Comparison of ENCODE assay signal across 8 cellular contexts in genomic region chr17:82052638-82053059, GRCh38. TPM values are rescaled to one million over a fixed set of nuclear protein-coding genes. Genes with fewer than 3 reads are reported as not detected.
DNase-seq lines count a peak whose midpoint lies in the region; ATAC-seq, FAIRE-seq and TF ChIP-seq lines count a peak whose summit lies in the region.

No MANE protein-coding gene starts in this region.

- H3K9me3 ChIP-seq in astrocyte (ENCODE audit: insufficient read depth, low read depth, low read length) (no peaks in the 10 kb centered on the region), liver (ENCODE audit: control insufficient read depth in 4 of 4, low read length in 3 of 4) (no peaks in the 10 kb centered on the region), tibial artery (no peaks in the 10 kb centered on the region)

- peak overlapping the region; percentile 99 for H3K4me2 ChIP-seq in astrocyte (ENCODE audit: low read length)

- peak overlapping the region; percentile 84 for H3K4me3 Mint-ChIP-seq in activated naive CD4-positive, alpha-beta T cell treated with anti-CD3 and anti-CD28 coated beads for 36 hours
- H3K4me3 Mint-ChIP-seq in astrocyte (ENCODE audit: unreplicated experiment), result peak overlapping the region; percentile 89

- peaks cover 22% of the 10 kb centered on the region for H3K4me1 Mint-ChIP-seq in activated naive CD4-positive, alpha-beta T cell treated with anti-CD3 and anti-CD28 coated beads for 36 hours (ENCODE audit: low read depth)
- peaks cover 5% of the 10 kb centered on the region for H3K4me1 Mint-ChIP-seq in astrocyte (ENCODE audit: low read depth, unreplicated experiment)

- H3K9me3 Mint-ChIP-seq in activated naive CD4-positive, alpha-beta T cell treated with anti-CD3 and anti-CD28 coated beads for 36 hours, result no peaks in the 10 kb centered on the region
- H3K9me3 Mint-ChIP-seq in astrocyte (ENCODE audit: unreplicated experiment), result no peaks in the 10 kb centered on the region

- no peaks in the 10 kb centered on the region for H3K27me3 Mint-ChIP-seq in activated naive CD4-positive, alpha-beta T cell treated with anti-CD3 and anti-CD28 coated beads for 36 hours (ENCODE audit: low read depth)
- H3K27me3 Mint-ChIP-seq in astrocyte (ENCODE audit: low read depth, unreplicated experiment), result no peaks in the 10 kb centered on the region

- no peaks in the 10 kb centered on the region for H3K36me3 Mint-ChIP-seq in activated naive CD4-positive, alpha-beta T cell treated with anti-CD3 and anti-CD28 coated beads for 36 hours (ENCODE audit: low read depth)
- H3K36me3 Mint-ChIP-seq in astrocyte (ENCODE audit: low read depth, unreplicated experiment), result peaks cover 2% of the 10 kb centered on the region

- H3K4me1 ChIP-seq in astrocyte (ENCODE audit: insufficient read depth, low read length) (peaks cover 17% of the 10 kb centered on the region), liver (ENCODE audit: control insufficient read depth in 4 of 4, insufficient read depth in 4 of 4, low read length in 3 of 4) (peaks cover 23 to 57% (median 48%) of the 10 kb centered on the region in 4 donors), tibial artery (peaks cover 6 to 45% (median 30%) of the 10 kb centered on the region in 4 donors)

- peaks cover 1% of the 10 kb centered on the region for H3K36me3 ChIP-seq in astrocyte (ENCODE audit: insufficient read depth, low read length)
- H3K36me3 ChIP-seq in liver (ENCODE audit: control insufficient read depth in 4 of 4, insufficient read depth in 3 of 4, low read depth in 1 of 4, low read length in 3 of 4), result peaks cover 4 to 27% (median 14%) of the 10 kb centered on the region in 4 donors
- H3K36me3 ChIP-seq in tibial artery, result peaks cover 38 to 74% (median 63%) of the 10 kb centered on the region in 3 donors

- H3K27me3 ChIP-seq in astrocyte (ENCODE audit: insufficient read depth, low read length) (no peaks in the 10 kb centered on the region), liver (ENCODE audit: control insufficient read depth in 4 of 4, insufficient read depth in 4 of 4, low read length in 3 of 4) (no peaks in the 10 kb centered on the region), tibial artery (no peaks in the 10 kb centered on the region)

- H3K9ac ChIP-seq in astrocyte (ENCODE audit: low read length) (peak overlapping the region; percentile 89), liver (ENCODE audit: low read depth in 1 of 2, low read length in 2 of 2) (peak overlapping the region in 1 of 2 donors; percentile 43)

- no peak for TF ChIP-seq RAD21 in liver (IDR thresholded peaks at IDR 0.05)

- no peak for ATAC-seq in HG03469 (IDR thresholded peaks at IDR 0.05; ENCODE audit: unreplicated experiment)

- H3K27ac ChIP-seq in astrocyte (ENCODE audit: low read depth, low read length) (no peak overlapping the region), liver (ENCODE audit: low read depth in 1 of 2, low read length in 2 of 2) (no peak overlapping the region), tibial artery (peak overlapping the region; percentile 57 to 75)

- peak overlapping the region; percentile 41 for H3K27ac Mint-ChIP-seq in activated naive CD4-positive, alpha-beta T cell treated with anti-CD3 and anti-CD28 coated beads for 36 hours
- peak overlapping the region; percentile 12 for H3K27ac Mint-ChIP-seq in astrocyte (ENCODE audit: unreplicated experiment)

- peaks cover 43% of the 10 kb centered on the region for H3K79me2 ChIP-seq in astrocyte (ENCODE audit: insufficient read depth, low read length)

- CTCF ChIA-PET in activated naive CD4-positive, alpha-beta T cell treated with anti-CD3 and anti-CD28 coated beads for 36 hours (lab: Charles Lee), result no interaction called here

- WGBS in liver, result 21% methylated on average over 19 of the region's 19 CpGs

- H4K20me1 ChIP-seq in astrocyte (ENCODE audit: insufficient read depth, low read length), result peaks cover 30% of the 10 kb centered on the region

- no peak overlapping the region for H2AFZ ChIP-seq in astrocyte (ENCODE audit: low read depth, low read length)

- no peak for FAIRE-seq in astrocyte (lab: Jason Lieb, UNC)

- intact Hi-C loops in activated naive CD4-positive, alpha-beta T cell treated with anti-CD3 and anti-CD28 coated beads for 36 hours (cut with micrococcal nuclease), result no loop called here
- intact Hi-C loops in tibial artery (cut with DNase I; ENCODE audit: low total_unique reads), result no loop called here

- DNase-seq in activated naive CD4-positive, alpha-beta T cell treated with anti-CD3 and anti-CD28 coated beads for 36 hours, result no peak
- DNase-seq in activated naive CD4-positive, alpha-beta T cell treated with Interleukin-2 at 50 U/mL for 16 hours, result no peak
- DNase-seq in astrocyte (ENCODE audit: low read depth) (no peak), tibial artery (no peak), hypothalamus (lab: John Stamatoyannopoulos, UW) (no peak), NCI-H748 treated with DMSO at 0.1 percent for 48 hours (lab: John Stamatoyannopoulos, UW) (no peak)

- H3K4me3 ChIP-seq in astrocyte (ENCODE audit: insufficient read depth, low read depth, low read length) (peak overlapping the region; percentile 81), liver (ENCODE audit: low read depth in 1 of 3, low read length in 3 of 3) (peak overlapping the region; percentile 82 to 94 (median 91)), tibial artery (peak overlapping the region; percentile 75 to 93)

- TF ChIP-seq CTCF in astrocyte (IDR thresholded peaks at IDR 0.05; ENCODE audit: insufficient read depth, low read depth, low read length) (no peak), liver (IDR thresholded peaks at IDR 0.05; ENCODE audit: low read depth, low read length, missing input control) (no peak), tibial artery (IDR thresholded peaks at IDR 0.05) (no peak)

TF ChIP-seq in liver, 16 proteins besides CTCF, POLR2A, EP300 and RAD21:
- no peak for TF ChIP-seq TAF1 (conservative IDR thresholded peaks at IDR 0.05)
- TF ChIP-seq ZBTB33 (IDR thresholded peaks at IDR 0.05), result no peak
- TF ChIP-seq HNF4G (IDR thresholded peaks at IDR 0.05), result no peak
- no peak for TF ChIP-seq NR2F2 (IDR thresholded peaks at IDR 0.05)
- no peak for TF ChIP-seq FOXA1 (IDR thresholded peaks at IDR 0.05)
- no peak for TF ChIP-seq GABPA (IDR thresholded peaks at IDR 0.05 in 1 of 2, conservative IDR thresholded peaks at IDR 0.05 in 1 of 2)
- no peak for TF ChIP-seq JUND (IDR thresholded peaks at IDR 0.05)
- TF ChIP-seq YY1 (IDR thresholded peaks at IDR 0.05), result no peak
- TF ChIP-seq FOXA2 (IDR thresholded peaks at IDR 0.05), result no peak
- TF ChIP-seq EGR1 (IDR thresholded peaks at IDR 0.05; ENCODE audit: low read depth in 2 of 2), result no peak
- TF ChIP-seq MAX (IDR thresholded peaks at IDR 0.05), result no peak
- TF ChIP-seq SP1 (IDR thresholded peaks at IDR 0.05), result no peak
- no peak for TF ChIP-seq HNF4A (conservative IDR thresholded peaks at IDR 0.05)
- TF ChIP-seq, protein P1, sequence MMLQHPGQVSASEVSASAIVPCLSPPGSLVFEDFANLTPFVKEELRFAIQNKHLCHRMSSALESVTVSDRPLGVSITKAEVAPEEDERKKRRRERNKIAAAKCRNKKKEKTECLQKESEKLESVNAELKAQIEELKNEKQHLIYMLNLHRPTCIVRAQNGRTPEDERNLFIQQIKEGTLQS (IDR thresholded peaks at IDR 0.05), result no peak

RNA-seq across cellular contexts. Expression of gene GPS1, which starts 1.0 kb away (rescaled TPM):
- 10 to 100 TPM; 91.0 to 91.3 TPM for total RNA-seq in activated naive CD4-positive, alpha-beta T cell treated with anti-CD3 and anti-CD28 coated beads for 36 hours
- total RNA-seq in astrocyte (91.4 and 102 TPM in 2 replicates), liver (10 to 100 TPM; 59.4 to 66.3 TPM)
- polyA plus RNA-seq in liver, result 10 to 100 TPM; 53.9 to 58.3 TPM

RNA-seq across cellular contexts. Expression of gene RFNG, which starts 1.0 kb away (rescaled TPM):
- total RNA-seq in activated naive CD4-positive, alpha-beta T cell treated with anti-CD3 and anti-CD28 coated beads for 36 hours, result 10 to 100 TPM; 17.6 to 18.0 TPM
- total RNA-seq in astrocyte (40.2 and 41.9 TPM in 2 replicates), liver (10 to 100 TPM; 15.0 to 23.7 TPM)
- polyA plus RNA-seq in liver, result 10 to 100 TPM; 23.2 to 36.0 TPM

RNA-seq across cellular contexts. Expression of gene DUS1L, which starts 13.0 kb away (rescaled TPM):
- total RNA-seq in activated naive CD4-positive, alpha-beta T cell treated with anti-CD3 and anti-CD28 coated beads for 36 hours, result 100 to 1,000 TPM; 132 to 133 TPM
- total RNA-seq in astrocyte (55.1 and 59.5 TPM in 2 replicates), liver (10 to 100 TPM; 40.6 to 59.5 TPM)
- 10 to 100 TPM; 47.2 to 74.7 TPM for polyA plus RNA-seq in liver

RNA-seq across cellular contexts. Expression of gene DCXR, which starts 15.2 kb away (rescaled TPM):
- total RNA-seq in activated naive CD4-positive, alpha-beta T cell treated with anti-CD3 and anti-CD28 coated beads for 36 hours, result 100 to 1,000 TPM; 139 to 146 TPM
- total RNA-seq in astrocyte (42.3 and 49.9 TPM in 2 replicates), liver (100 to 1,000 TPM in 1 of 2 donors, 10 to 100 TPM in 1; 58.6 to 504 TPM)
- 1,000 to 10,000 TPM in 1 of 2 donors, 100 to 1,000 TPM in 1; 667 to 1,190 TPM for polyA plus RNA-seq in liver

RNA-seq across cellular contexts. Expression of gene RAC3, which starts 21.2 kb away (rescaled TPM):
- 1 to 10 TPM; 4.5 to 4.8 TPM for total RNA-seq in activated naive CD4-positive, alpha-beta T cell treated with anti-CD3 and anti-CD28 coated beads for 36 hours
- 40.5 and 41.3 TPM in 2 replicates for total RNA-seq in astrocyte
- 1 to 10 TPM; 3.1 to 6.3 TPM for total RNA-seq in liver
- 1 to 10 TPM in 1 of 2 donors, under 1 TPM in 1; 0.63 to 3.5 TPM for polyA plus RNA-seq in liver

Comparison
In these comparisons a context has a peak if more than half of its experiments do, and no peak if none do; other contexts are left out.
1. H3K27ac ChIP-seq: peak in tibial artery (2 of 2); none in astrocyte (single experiment) and liver (0 of 2).
2. Peak in every context shown above with its lines, with median percentiles within 50 percentile points of each other: H3K4me3 ChIP-seq.